Comparison of ENCODE assay signal across 1 cellular context in genomic region chr6:25006075-25006474, GRCh38.
TF ChIP-seq lines count a peak whose summit lies in the region.

No MANE protein-coding gene starts in this region.

TF ChIP-seq in IMR-90, 13 proteins besides CTCF, POLR2A, EP300 and RAD21 (continued from another document):
- TF ChIP-seq ELK1 (IDR thresholded peaks at IDR 0.05; ENCODE audit: borderline replicate concordance, low read depth, low read length) (no peak), BHLHE40 (IDR thresholded peaks at IDR 0.05; ENCODE audit: low read depth, low read length) (no peak), USF2 (IDR thresholded peaks at IDR 0.05; ENCODE audit: low read depth, low read length) (no peak), MAFK (IDR thresholded peaks at IDR 0.05; ENCODE audit: low read depth, low read length) (no peak)
